In the genomic region with DNA sequence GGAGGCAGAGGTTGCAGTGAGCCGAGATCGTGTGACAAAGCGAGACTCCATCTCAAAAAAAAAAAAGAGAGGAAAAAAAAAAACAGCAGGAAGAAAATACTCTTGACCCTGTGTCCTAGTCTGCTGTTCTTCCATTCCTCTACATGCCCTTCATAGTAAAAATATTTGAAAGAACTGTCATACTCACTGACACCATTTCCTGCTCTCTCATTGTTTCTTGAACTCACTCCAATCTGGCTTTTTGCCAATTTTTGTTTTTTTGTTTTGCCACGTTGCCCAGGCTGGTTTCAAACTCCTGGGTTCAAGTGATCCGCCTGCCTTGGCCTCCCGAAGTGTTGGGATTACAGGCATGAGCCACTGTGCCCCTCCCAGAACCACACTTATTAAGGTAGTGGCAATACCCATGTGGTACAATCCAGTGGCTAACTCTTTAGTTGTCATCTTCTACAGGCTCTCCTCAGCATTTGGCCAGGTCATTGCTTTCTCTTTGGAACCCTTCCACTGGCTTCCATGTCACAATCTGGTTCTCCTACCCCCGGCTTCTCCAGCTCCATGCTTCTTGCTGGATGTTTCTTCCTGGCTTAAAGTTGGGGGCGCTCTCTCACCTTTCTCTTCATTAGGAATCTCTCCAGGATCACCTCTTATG, we compare ENCODE assay signal across 12 cellular contexts. TPM values are rescaled to one million over a fixed set of nuclear protein-coding genes. Genes with fewer than 3 reads are reported as not detected.
DNase-seq lines count a peak whose midpoint lies in the region; ATAC-seq, FAIRE-seq and TF ChIP-seq lines count a peak whose summit lies in the region.
"Had no signal": no experiment of that assay in that cellular context is flagged by ENCODE, and none has a peak within 500 bp of the region (broad histone marks: within the 10 kb centered on the region; RNA-seq: fewer than 3 reads in every experiment).

No MANE protein-coding gene starts in this region.

- H3K18ac ChIP-seq in trophoblast cell (ENCODE audit: low read length) = no peak overlapping the region

- H3K23ac ChIP-seq in trophoblast cell (ENCODE audit: low read length) = no peak overlapping the region

- H4K8ac ChIP-seq in trophoblast cell (ENCODE audit: low read depth, low read length) = no peak overlapping the region

- H3F3A ChIP-seq in GM23248 (ENCODE audit: insufficient read depth) = 0 out of 2 replicates have a peak, but pooled peaks cover 7% of the 10 kb centered on the region

- no peak for ATAC-seq in left colon
- ATAC-seq in HG03097 (IDR thresholded peaks at IDR 0.05; ENCODE audit: low FRiP score, unreplicated experiment) = no peak

- no peaks in the 10 kb centered on the region for H3K9me2 ChIP-seq in GM23248 (ENCODE audit: insufficient read depth)

- H3K27ac ChIP-seq in GM23248 (peak overlapping the region; percentile 43), trophoblast cell (ENCODE audit: low read depth, low read length) (no peak overlapping the region)

- H2AFZ ChIP-seq in GM23248 = no peak overlapping the region
- H2AFZ ChIP-seq in trophoblast cell (ENCODE audit: insufficient read depth, low read length, poor library complexity) = no peak overlapping the region

- H3K4me3 ChIP-seq in GM23248 = no peak overlapping the region
- no peak overlapping the region for H3K4me3 ChIP-seq in trophoblast cell (ENCODE audit: low read depth, low read length)
- H3K4me3 ChIP-seq: smooth muscle cell had no signal

- H3K4me2 ChIP-seq in GM23248 (ENCODE audit: unreplicated experiment) = peak overlapping the region; percentile 42
- no peak overlapping the region for H3K4me2 ChIP-seq in trophoblast cell (ENCODE audit: low read length)
- H3K4me2 ChIP-seq: smooth muscle cell had no signal

- no peak overlapping the region for H2BK5ac ChIP-seq in trophoblast cell (ENCODE audit: low read depth, low read length, poor library complexity)

- H3K36me3 ChIP-seq in GM23248 (ENCODE audit: low read depth) = no peaks in the 10 kb centered on the region
- peaks cover 4 to 6% of the 10 kb centered on the region in 2 experiments for H3K36me3 ChIP-seq in trophoblast cell (ENCODE audit: control insufficient read depth in 1 of 2, insufficient read depth in 2 of 2, low read length in 2 of 2)

- H3K27me3 ChIP-seq in GM23248 (replicated peaks; ENCODE audit: insufficient read depth) = no peaks in the 10 kb centered on the region
- H3K27me3 ChIP-seq in trophoblast cell (ENCODE audit: insufficient read depth, low read length) = no peaks in the 10 kb centered on the region

- H3K79me2 ChIP-seq in GM23248 (ENCODE audit: insufficient read depth) (peaks cover 93% of the 10 kb centered on the region), trophoblast cell (ENCODE audit: control insufficient read depth, insufficient read depth, low read length, poor library complexity) (no peaks in the 10 kb centered on the region)

- H3K9ac ChIP-seq in GM23248 (no peak overlapping the region), trophoblast cell (ENCODE audit: low read length) (no peak overlapping the region)

- H3K4me1 ChIP-seq in GM23248 (ENCODE audit: insufficient read depth) (peaks cover 21% of the 10 kb centered on the region), trophoblast cell (ENCODE audit: control insufficient read depth in 1 of 2, insufficient read depth in 2 of 2, low read length in 2 of 2) (peaks cover 6 to 8% of the 10 kb centered on the region in 2 experiments)

- H3K79me1 ChIP-seq in trophoblast cell (ENCODE audit: low read length) = no peaks in the 10 kb centered on the region

- no peak overlapping the region for H4K12ac ChIP-seq in trophoblast cell (ENCODE audit: low read depth, low read length)

- no peaks in the 10 kb centered on the region for H4K20me1 ChIP-seq in GM23248 (ENCODE audit: insufficient read depth)

- no peak for TF ChIP-seq POLR2A in GM12892 (IDR thresholded peaks at IDR 0.05; ENCODE audit: low read depth, low read length)

- H3K4ac ChIP-seq in trophoblast cell (ENCODE audit: low read depth, low read length) = peak overlapping the region; percentile 10

- intact Hi-C loops in left colon (cut with DNase I, micrococcal nuclease) = no loop called here

- DNase-seq in GM23248 (peak; percentile 78), RPMI7951 (ENCODE audit: low read depth) (peak; percentile 69), fibroblast of gingiva (ENCODE audit: low read depth) (peak; percentile 78), trophoblast cell (peak in 1 of 2 donors; percentile 79), left colon (no peak), GM12892 (ENCODE audit: insufficient read length) (no peak)
- no peak for DNase-seq in activated CD4-positive, alpha-beta T cell treated with anti-CD3 and anti-CD28 coated beads, Interleukin-2, amount 50 U/mL, for 4 hours
- DNase-seq: NCI-H748 treated with DMSO at 0.1 percent for 48 hours; stimulated activated CD8-positive, alpha-beta memory T cell treated with anti-CD3 and anti-CD28 coated beads, Interleukin-4, amount 100 ng/mL, for 48 hours; T-helper 2 cell had no signal

- FAIRE-seq in GM12892 (lab: Jason Lieb, UNC) = no peak

- 47 to 53% methylated on average over 6 to 8 of the region's 8 CpGs for WGBS in GM23248 (ENCODE audit: low coverage in 1 of 2, low lambda C conversion rate in 2 of 2, missing lambda C conversion rate in 2 of 2), 2 experiments
- no CpG with 5 or more reads among the region's 8 CpGs for WGBS in trophoblast cell (ENCODE audit: extremely low coverage, insufficient coverage, insufficient read length)

- H4K91ac ChIP-seq in trophoblast cell (ENCODE audit: low read depth, low read length) = no peak overlapping the region

- H3K9me3 ChIP-seq in GM23248 (ENCODE audit: low read depth) (no peaks in the 10 kb centered on the region), trophoblast cell (ENCODE audit: insufficient read depth, low read depth, low read length) (peaks cover 7% of the 10 kb centered on the region)

- no peak overlapping the region for H2BK120ac ChIP-seq in trophoblast cell (ENCODE audit: insufficient read depth, low read length, poor library complexity)

- no peak overlapping the region for H2BK12ac ChIP-seq in trophoblast cell (ENCODE audit: low read length)

- no peak overlapping the region for H2AK5ac ChIP-seq in trophoblast cell (ENCODE audit: low read length)

- H3K14ac ChIP-seq in trophoblast cell (ENCODE audit: low read length) = no peak overlapping the region

- in situ Hi-C loops in GM23248 (cut with MboI) = no loop called here

RNA-seq across cellular contexts. Expression of a gene that starts 12.9 kb away (rescaled TPM):
- total RNA-seq in GM23248 (2014; rRNA removed; shearing (Covaris generic)) = 24.1 and 31.2 TPM in 2 replicates
- 14.3 and 18.3 TPM in 2 replicates for polyA plus RNA-seq in GM23248 (2016; fragmentation: Nextera tagmentation; extraction: Ambion mirVana)
- total RNA-seq in RPMI7951 (2014; rRNA removed; shearing (Covaris generic)) = 8.8 and 10.3 TPM in 2 replicates
- polyA plus RNA-seq in trophoblast cell (2013) = 46.1 and 50.4 TPM in 2 replicates
- total RNA-seq in left colon = 10 to 100 TPM; 38.5 to 67.9 TPM
- polyA plus RNA-seq in GM12892 (2012; ENCODE audit: missing spikeins) = 0.06 TPM

Comparison
In these comparisons a context has a peak if more than half of its experiments do, and no peak if none do; other contexts are left out.
1. DNase-seq: peak in GM23248 (single experiment), RPMI7951 (single experiment) and fibroblast of gingiva (single experiment); none in activated CD4-positive, alpha-beta T cell treated with anti-CD3 and anti-CD28 coated beads, Interleukin-2, amount 50 U/mL, for 4 hours (0 of 2), left colon (0 of 2) and GM12892 (single experiment).